Comparison of ENCODE assay signal across 17 cellular contexts in genomic region chr1:34049994-34050393, GRCh38.
DNase-seq lines count a peak whose midpoint lies in the region; ATAC-seq, FAIRE-seq and TF ChIP-seq lines count a peak whose summit lies in the region.
"Had no signal": no experiment of that assay in that cellular context is flagged by ENCODE, and none has a peak within 500 bp of the region (broad histone marks: within the 10 kb centered on the region; RNA-seq: fewer than 3 reads in every experiment).

No MANE protein-coding gene starts in this region.

- no peak overlapping the region for H3K9ac ChIP-seq in K562 (ENCODE audit: insufficient read depth in 1 of 2, low read depth in 2 of 2, low read length in 2 of 2)

- H3K9me1 ChIP-seq in K562 (ENCODE audit: control insufficient read depth, insufficient read depth, low read length): no peaks in the 10 kb centered on the region

- no peak overlapping the region for H3K4me3 Mint-ChIP-seq in natural killer cell treated with Interleukin-12 subunit alpha and Interleukin-12 subunit beta and Interleukin-15 and Interleukin-18, amount 100 ng/mL, for 72 hours
- H3K4me3 Mint-ChIP-seq: CD4-positive, alpha-beta memory T cell had no signal

- H3K4me1 ChIP-seq in K562 (replicated peaks in 1 of 2; ENCODE audit: control insufficient read depth in 2 of 2, insufficient read depth in 2 of 2, low read length in 2 of 2) (no peaks in the 10 kb centered on the region), hepatocyte (ENCODE audit: insufficient read depth) (no peaks in the 10 kb centered on the region)
- H3K4me1 ChIP-seq: HAP-1 had no signal

- POLR2A ChIA-PET in K562 (lab: Yijun Ruan, JAX): no interaction called here

- intact Hi-C loops in K562 (cut with micrococcal nuclease): no loop called here
- intact Hi-C loops in dorsolateral prefrontal cortex (cut with DNase I): loop anchor here in 1 of 2 donors (10.0 kb wide), 1 partner anchor 115 kb away; the partner anchor contains the start of gene CSMD2

- DNase-seq in K562 (ENCODE audit: extremely low read depth in 1 of 4, low spot score in 3 of 4) (no peak), dorsolateral prefrontal cortex (no peak), NCI-H1048 (lab: John Stamatoyannopoulos, UW) (no peak), hepatocyte (ENCODE audit: low spot score) (no peak)
- DNase-seq in natural killer cell treated with Interleukin-12 subunit alpha and Interleukin-12 subunit beta and Interleukin-15 and Interleukin-18, amount 100 ng/mL, for 72 hours (ENCODE audit: low spot score): no peak
- DNase-seq: C1 segment of cervical spinal cord; Calu3; CD4-positive, alpha-beta memory T cell; COR-L47; DMS53; DMS79 treated with DMSO at 0.1 percent for 48 hours; GF-D8; GOT3 had no signal

- TF ChIP-seq CTCF in K562 (IDR thresholded peaks at IDR 0.05 in 2 of 3, conservative IDR thresholded peaks at IDR 0.05 in 1 of 3; ENCODE audit: insufficient read depth in 2 of 3, low read depth in 1 of 3, low read length in 3 of 3): no peak
- TF ChIP-seq CTCF in dorsolateral prefrontal cortex (IDR thresholded peaks at IDR 0.05 in 54 of 56, conservative IDR thresholded peaks at IDR 0.05 in 2 of 56; ENCODE audit: low read depth in 1 of 56, partially characterized antibody in 56 of 56): no peak
- TF ChIP-seq CTCF in hepatocyte (IDR thresholded peaks at IDR 0.05; ENCODE audit: poor library complexity): no peak

- H4K20me1 ChIP-seq in K562 (replicated peaks; ENCODE audit: control insufficient read depth, insufficient read depth, low read length) (no peaks in the 10 kb centered on the region), hepatocyte (ENCODE audit: insufficient read depth, poor library complexity, severe bottlenecking) (no peaks in the 10 kb centered on the region)

- WGBS in K562 (ENCODE audit: insufficient coverage, low coverage, missing lambda C conversion rate): 0% methylated on average over 1 of the region's 1 CpG
- WGBS in hepatocyte (ENCODE audit: low lambda C conversion rate, missing lambda C conversion rate): 77% methylated on average over 1 of the region's 1 CpG

- H3K27ac Mint-ChIP-seq in natural killer cell treated with Interleukin-12 subunit alpha and Interleukin-12 subunit beta and Interleukin-15 and Interleukin-18, amount 100 ng/mL, for 72 hours: no peak overlapping the region
- H3K27ac Mint-ChIP-seq: CD4-positive, alpha-beta memory T cell had no signal

- H3K36me3 ChIP-seq in K562 (ENCODE audit: control insufficient read depth, insufficient read depth, low read length) (no peaks in the 10 kb centered on the region), hepatocyte (replicated peaks; ENCODE audit: insufficient read depth, low read depth) (no peaks in the 10 kb centered on the region)
- H3K36me3 ChIP-seq: HAP-1 had no signal

- H3K4me1 Mint-ChIP-seq in natural killer cell treated with Interleukin-12 subunit alpha and Interleukin-12 subunit beta and Interleukin-15 and Interleukin-18, amount 100 ng/mL, for 72 hours (ENCODE audit: low read depth in 2 of 2): no peaks in the 10 kb centered on the region
- H3K4me1 Mint-ChIP-seq: CD4-positive, alpha-beta memory T cell had no signal

- no peak for TF ChIP-seq EP300 in K562 (IDR thresholded peaks at IDR 0.05; ENCODE audit: low read length)

- no peak for ATAC-seq in K562
- no peak for ATAC-seq in natural killer cell treated with Interleukin-12 subunit alpha and Interleukin-12 subunit beta and Interleukin-15 and Interleukin-18, amount 100 ng/mL, for 72 hours

- H3K9me3 ChIP-seq in K562 (replicated peaks; ENCODE audit: control insufficient read depth, insufficient read depth, low read depth, low read length) (no peaks in the 10 kb centered on the region), hepatocyte (ENCODE audit: low read depth) (no peaks in the 10 kb centered on the region)
- H3K9me3 ChIP-seq: HAP-1 had no signal

- H3K27ac ChIP-seq in K562 (ENCODE audit: extremely low read depth, low read depth, low read length) (no peak overlapping the region), dorsolateral prefrontal cortex (peak overlapping the region in 55 of 59 donors; percentile 45 to 97 (median 85)), temporal lobe (ENCODE audit: low read depth, low read length) (peak overlapping the region; percentile 98), hepatocyte (no peak overlapping the region)

- in situ Hi-C loops in K562 (cut with MboI): no loop called here

- no peak for TF ChIP-seq POLR2A in K562 (conservative IDR thresholded peaks at IDR 0.05)

- TF ChIP-seq RAD21 in K562 (CRISPR knock-in tag; conservative IDR thresholded peaks at IDR 0.05 in 1 of 2, IDR thresholded peaks at IDR 0.05 in 1 of 2): no peak

- no peaks in the 10 kb centered on the region for H3K27me3 ChIP-seq in K562 (ENCODE audit: control insufficient read depth in 2 of 2, insufficient read depth in 2 of 2, low read length in 2 of 2)
- no peaks in the 10 kb centered on the region for H3K27me3 ChIP-seq in dorsolateral prefrontal cortex
- peaks cover 3% of the 10 kb centered on the region for H3K27me3 ChIP-seq in hepatocyte

- H3K36me3 Mint-ChIP-seq in natural killer cell treated with Interleukin-12 subunit alpha and Interleukin-12 subunit beta and Interleukin-15 and Interleukin-18, amount 100 ng/mL, for 72 hours: no peaks in the 10 kb centered on the region
- H3K36me3 Mint-ChIP-seq: CD4-positive, alpha-beta memory T cell had no signal

- no peaks in the 10 kb centered on the region for H3K9me2 ChIP-seq in hepatocyte (replicated peaks; ENCODE audit: insufficient read depth)

- CTCF ChIA-PET in K562 (lab: Yijun Ruan, JAX; ENCODE audit: low intra/inter-chr PET ratio): no interaction called here

- H3K79me2 ChIP-seq in K562 (ENCODE audit: control insufficient read depth, insufficient read depth, low read length): no peaks in the 10 kb centered on the region
- no peaks in the 10 kb centered on the region for H3K79me2 ChIP-seq in hepatocyte

- peaks cover 11 to 18% of the 10 kb centered on the region in 2 donors for H3K27me3 Mint-ChIP-seq in natural killer cell treated with Interleukin-12 subunit alpha and Interleukin-12 subunit beta and Interleukin-15 and Interleukin-18, amount 100 ng/mL, for 72 hours

- H2AFZ ChIP-seq in K562 (ENCODE audit: low read depth, low read length) (no peak overlapping the region), hepatocyte (no peak overlapping the region)

- H3K9me3 Mint-ChIP-seq in natural killer cell treated with Interleukin-12 subunit alpha and Interleukin-12 subunit beta and Interleukin-15 and Interleukin-18, amount 100 ng/mL, for 72 hours: no peaks in the 10 kb centered on the region

- no TSS peak for BruUV-seq in K562 (replicated peaks; lab: Mats Ljungman, UMichigan)

- no peak overlapping the region for H3K4me2 ChIP-seq in K562 (ENCODE audit: insufficient read depth, low read length)
- H3K4me2 ChIP-seq in hepatocyte: no peak overlapping the region

- no peak for FAIRE-seq in K562 (lab: Jason Lieb, UNC)
- FAIRE-seq: GM12892, H54 had no signal

- no peak overlapping the region for H3K4me3 ChIP-seq in K562
- H3K4me3 ChIP-seq in dorsolateral prefrontal cortex: no peak overlapping the region
- H3K4me3 ChIP-seq in hepatocyte: no peak overlapping the region
- H3K4me3 ChIP-seq: HAP-1 had no signal

TF ChIP-seq in K562, 482 proteins besides CTCF, POLR2A, EP300 and RAD21:
- TF ChIP-seq CTCFL (IDR thresholded peaks at IDR 0.05; ENCODE audit: borderline replicate concordance, insufficient read depth, low read depth, low read length, poor library complexity, severe bottlenecking) (no peak), ZNF707 (CRISPR knock-in tag; conservative IDR thresholded peaks at IDR 0.05) (peak; percentile 73; the same call in 1 of the 2 replicates), FOXJ3 (CRISPR knock-in tag; IDR thresholded peaks at IDR 0.05) (no peak), BCOR (IDR thresholded peaks at IDR 0.05) (no peak), NFXL1 (CRISPR knock-in tag; IDR thresholded peaks at IDR 0.05) (no peak), ZNF311 (CRISPR knock-in tag; IDR thresholded peaks at IDR 0.05) (no peak)
TF ChIP-seq in K562: peak in this region for 1.

Comparison
In these comparisons a context has a peak if more than half of its experiments do, and no peak if none do; other contexts are left out.
1. H3K27ac ChIP-seq: peak in dorsolateral prefrontal cortex (55 of 59) and temporal lobe (single experiment); none in K562 (single experiment) and hepatocyte (single experiment).